Comparison of ENCODE assay signal across 24 cellular contexts in genomic region chr22:23143119-23143518, GRCh38. TPM values are rescaled to one million over a fixed set of nuclear protein-coding genes. Genes with fewer than 3 reads are reported as not detected.
DNase-seq lines count a peak whose midpoint lies in the region; ATAC-seq lines count a peak whose summit lies in the region.
"Had no signal": no experiment of that assay in that cellular context is flagged by ENCODE, and none has a peak within 500 bp of the region (broad histone marks: within the 10 kb centered on the region; RNA-seq: fewer than 3 reads in every experiment).

No MANE protein-coding gene starts in this region.

- CTCF ChIA-PET in T-cell (lab: Charles Lee): no interaction called here

- H3K27ac Mint-ChIP-seq in activated T-cell treated with anti-CD3 and anti-CD28 coated beads, Interleukin-2, amount 50 U/mL, for 72 hours: no peak overlapping the region
- H3K27ac Mint-ChIP-seq in T-cell (peak overlapping the region; percentile 88 to 89), memory B cell (peak overlapping the region; percentile 98)
- H3K27ac Mint-ChIP-seq in stimulated activated naive B cell treated with anti-CD40 and anti-IgM and Interleukin-4, amounts not matched to agents 10 μg/mL and 1 μg/mL and 100 μg/mL, for 72 hours: peak overlapping the region; percentile 4

- H3K4me3 Mint-ChIP-seq in activated T-cell treated with anti-CD3 and anti-CD28 coated beads, Interleukin-2, amount 50 U/mL, for 4 hours: peak overlapping the region; percentile 67
- peak overlapping the region in 1 of 2 donors; percentile 75 for H3K4me3 Mint-ChIP-seq in activated T-cell treated with anti-CD3 and anti-CD28 coated beads, Interleukin-2, amount 50 U/mL, for 72 hours
- peak overlapping the region in 2 of 3 donors; percentile 58 to 75 for H3K4me3 Mint-ChIP-seq in T-cell
- no peak overlapping the region for H3K4me3 Mint-ChIP-seq in memory B cell
- peak overlapping the region in 1 of 2 donors; percentile 75 for H3K4me3 Mint-ChIP-seq in stimulated activated naive B cell treated with anti-CD40 and anti-IgM and Interleukin-4, amounts not matched to agents 10 μg/mL and 1 μg/mL and 100 μg/mL, for 72 hours

- no peaks in the 10 kb centered on the region for H3K27me3 Mint-ChIP-seq in activated T-cell treated with anti-CD3 and anti-CD28 coated beads, Interleukin-2, amount 50 U/mL, for 4 hours (ENCODE audit: low read depth)
- H3K27me3 Mint-ChIP-seq in activated T-cell treated with anti-CD3 and anti-CD28 coated beads, Interleukin-2, amount 50 U/mL, for 72 hours (ENCODE audit: low read depth): no peaks in the 10 kb centered on the region
- H3K27me3 Mint-ChIP-seq in T-cell (no peaks in the 10 kb centered on the region), memory B cell (no peaks in the 10 kb centered on the region)
- H3K27me3 Mint-ChIP-seq in stimulated activated naive B cell treated with anti-CD40 and anti-IgM and Interleukin-4, amounts not matched to agents 10 μg/mL and 1 μg/mL and 100 μg/mL, for 72 hours: no peaks in the 10 kb centered on the region

- H3K9me3 Mint-ChIP-seq in activated T-cell treated with anti-CD3 and anti-CD28 coated beads, Interleukin-2, amount 50 U/mL, for 4 hours: no peaks in the 10 kb centered on the region
- no peaks in the 10 kb centered on the region for H3K9me3 Mint-ChIP-seq in activated T-cell treated with anti-CD3 and anti-CD28 coated beads, Interleukin-2, amount 50 U/mL, for 72 hours
- H3K9me3 Mint-ChIP-seq in T-cell (no peaks in the 10 kb centered on the region), memory B cell (no peaks in the 10 kb centered on the region)
- no peaks in the 10 kb centered on the region for H3K9me3 Mint-ChIP-seq in stimulated activated naive B cell treated with anti-CD40 and anti-IgM and Interleukin-4, amounts not matched to agents 10 μg/mL and 1 μg/mL and 100 μg/mL, for 72 hours

- H3K4me1 Mint-ChIP-seq in activated T-cell treated with anti-CD3 and anti-CD28 coated beads, Interleukin-2, amount 50 U/mL, for 4 hours (ENCODE audit: low read depth): peaks cover 62% of the 10 kb centered on the region
- peaks cover 45% of the 10 kb centered on the region for H3K4me1 Mint-ChIP-seq in activated T-cell treated with anti-CD3 and anti-CD28 coated beads, Interleukin-2, amount 50 U/mL, for 72 hours (ENCODE audit: low read depth)
- H3K4me1 Mint-ChIP-seq in T-cell: peaks cover 58 to 72% (median 60%) of the 10 kb centered on the region in 3 donors
- peaks cover 20% of the 10 kb centered on the region for H3K4me1 Mint-ChIP-seq in memory B cell
- H3K4me1 Mint-ChIP-seq in stimulated activated naive B cell treated with anti-CD40 and anti-IgM and Interleukin-4, amounts not matched to agents 10 μg/mL and 1 μg/mL and 100 μg/mL, for 72 hours: peaks cover 34 to 51% of the 10 kb centered on the region in 2 donors

- POLR2A ChIA-PET in T-cell (lab: Charles Lee): no interaction called here

- ATAC-seq in activated T-cell treated with anti-CD3 and anti-CD28 coated beads, Interleukin-2, amount 50 U/mL, for 4 hours: no peak
- ATAC-seq in activated T-cell treated with anti-CD3 and anti-CD28 coated beads, Interleukin-2, amount 50 U/mL, for 72 hours (replicated peaks in 1 of 2): no peak
- no peak for ATAC-seq in T-cell (replicated peaks in 1 of 4)
- no peak for ATAC-seq in memory B cell (ENCODE audit: low read depth)
- ATAC-seq in stimulated activated naive B cell treated with anti-CD40 and anti-IgM and Interleukin-4, amounts not matched to agents 10 μg/mL and 1 μg/mL and 100 μg/mL, for 72 hours (replicated peaks): no peak

- H3K36me3 Mint-ChIP-seq in activated T-cell treated with anti-CD3 and anti-CD28 coated beads, Interleukin-2, amount 50 U/mL, for 4 hours (ENCODE audit: insufficient read depth): no peaks in the 10 kb centered on the region
- H3K36me3 Mint-ChIP-seq in activated T-cell treated with anti-CD3 and anti-CD28 coated beads, Interleukin-2, amount 50 U/mL, for 72 hours (ENCODE audit: insufficient read depth in 2 of 2): peaks cover 1 to 2% of the 10 kb centered on the region in 2 donors
- H3K36me3 Mint-ChIP-seq in T-cell (no peaks in the 10 kb centered on the region), memory B cell (no peaks in the 10 kb centered on the region)
- no peaks in the 10 kb centered on the region for H3K36me3 Mint-ChIP-seq in stimulated activated naive B cell treated with anti-CD40 and anti-IgM and Interleukin-4, amounts not matched to agents 10 μg/mL and 1 μg/mL and 100 μg/mL, for 72 hours

- no peak for DNase-seq in activated T-cell treated with anti-CD3 and anti-CD28 coated beads, Interleukin-2, amount 50 U/mL, for 4 hours
- DNase-seq in activated T-cell treated with anti-CD3 and anti-CD28 coated beads, Interleukin-2, amount 50 U/mL, for 72 hours: no peak
- DNase-seq in T-cell: no peak
- no peak for DNase-seq in memory B cell (ENCODE audit: low spot score in 2 of 2)
- DNase-seq in stimulated activated naive B cell treated with anti-CD40 and anti-IgM and Interleukin-4, amounts not matched to agents 10 μg/mL and 1 μg/mL and 100 μg/mL, for 72 hours: no peak
- no peak for DNase-seq in SHP77 (lab: John Stamatoyannopoulos, UW)
- DNase-seq in KG1 (lab: John Stamatoyannopoulos, UW): no peak
- no peak for DNase-seq in hypothalamus (lab: John Stamatoyannopoulos, UW)
- DNase-seq: ACHN; activated CD4-positive, alpha-beta T cell treated with anti-CD3 and anti-CD28 coated beads, Interleukin-2, amount 50 U/mL, for 1 hour; activated T-cell treated with anti-CD3 and anti-CD28 coated beads, Interleukin-2, amount 50 U/mL, for 48 hours; DMS79 treated with DMSO at 0.1 percent for 48 hours; KBM-7; MV-4-11; NCI-H1930; NCI-H446 treated with DMSO at 0.1 percent for 48 hours; NK-92 treated with Interleukin-12 subunit alpha and Interleukin-12 subunit beta, amount 100 ng/mL, for 24 hours; occipital lobe; retina; SK-N-SH; stimulated activated CD4-positive, alpha-beta T cell treated with anti-CD3 and anti-CD28 coated beads, Interleukin-12 subunit alpha, Interleukin-12 subunit beta, amount 100 ng/mL, for 4 hours; stimulated activated CD8-positive, alpha-beta memory T cell treated with anti-CD3 and anti-CD28 coated beads, Interleukin-4, amount 100 ng/mL, for 48 hours had no signal

RNA-seq across cellular contexts. Expression of gene RSPH14, which starts 1.3 kb away (rescaled TPM):
- not detected for total RNA-seq in activated T-cell treated with anti-CD3 and anti-CD28 coated beads, Interleukin-2, amount 50 U/mL, for 4 hours
- total RNA-seq in activated T-cell treated with anti-CD3 and anti-CD28 coated beads, Interleukin-2, amount 50 U/mL, for 72 hours: 1 to 10 TPM in 1 of 2 donors, under 1 TPM in 1; 0.79 to 1.4 TPM
- under 1 TPM in 1 of 5 donors, not detected in 4; 0.83 TPM for total RNA-seq in T-cell
- total RNA-seq: RPMI7951, vagina had no signal

RNA-seq across cellular contexts. Expression of gene RAB36, which starts 2.2 kb away (rescaled TPM):
- total RNA-seq in activated T-cell treated with anti-CD3 and anti-CD28 coated beads, Interleukin-2, amount 50 U/mL, for 4 hours: under 1 TPM; 0.47 to 0.61 (median 0.49) TPM
- under 1 TPM; 0.14 to 0.19 TPM for total RNA-seq in activated T-cell treated with anti-CD3 and anti-CD28 coated beads, Interleukin-2, amount 50 U/mL, for 72 hours
- total RNA-seq in T-cell: 1 to 10 TPM in 1 of 5 donors, under 1 TPM in 4; 0.18 to 1.8 (median 0.47) TPM

RNA-seq across cellular contexts. Expression of gene BCR, which starts 37.2 kb away (rescaled TPM):
- 10 to 100 TPM; 58.2 to 63.1 (median 61.3) TPM for total RNA-seq in activated T-cell treated with anti-CD3 and anti-CD28 coated beads, Interleukin-2, amount 50 U/mL, for 4 hours
- total RNA-seq in activated T-cell treated with anti-CD3 and anti-CD28 coated beads, Interleukin-2, amount 50 U/mL, for 72 hours: 10 to 100 TPM; 40.3 to 50.0 TPM
- total RNA-seq in T-cell: 100 to 1,000 TPM in 1 of 5 donors, 10 to 100 TPM in 4; 74.6 to 103 (median 85.5) TPM
